8 cellular contexts compared by ENCODE assay signal in genomic region chr10:3887885-3888476, GRCh38.
DNase-seq lines count a peak whose midpoint lies in the region; ATAC-seq, FAIRE-seq and TF ChIP-seq lines count a peak whose summit lies in the region.

No MANE protein-coding gene starts in this region.

- POLR2A ChIA-PET in A549 (lab: Yijun Ruan, JAX): interaction anchor here (0.5 to 5.6 kb wide), 6 partner anchors 9 to 818 kb away, joined by 4 to 49 read pairs (median 6); partner anchors contain the start of gene KLF6

- DNase-seq in A549 (ENCODE audit: low read depth in 1 of 2, low spot score in 1 of 2) (peak; percentile 47 to 83), foreskin fibroblast (peak; percentile 79 to 86), retinal pigment epithelial cell (ENCODE audit: low read depth) (peak; percentile 96), NCI-H345 (lab: John Stamatoyannopoulos, UW) (no peak), DMS53 treated with DMSO at 0.1 percent for 48 hours (lab: John Stamatoyannopoulos, UW; ENCODE audit: unreplicated experiment) (no peak)
- DNase-seq in activated CD8-positive, alpha-beta memory T cell treated with anti-CD3 and anti-CD28 coated beads, Interleukin-2, amount 50 U/mL, for 4 hours: peak; percentile 57

- no peaks in the 10 kb centered on the region for H3K9me3 ChIP-seq in A549

- 8% methylated on average over 9 of the region's 9 CpGs for WGBS in A549 (ENCODE audit: missing lambda C conversion rate)

- H3K4me1 ChIP-seq in A549: peaks cover 59% of the 10 kb centered on the region

- H3K27ac ChIP-seq in A549: peak overlapping the region; percentile 95 to 96

- peak overlapping the region; percentile 78 for H3K4me2 ChIP-seq in A549

- TF ChIP-seq CTCF in A549 (IDR thresholded peaks at IDR 0.05) (no peak), foreskin fibroblast (IDR thresholded peaks at IDR 0.05; ENCODE audit: low read depth, low read length) (no peak), retinal pigment epithelial cell (conservative IDR thresholded peaks at IDR 0.05; ENCODE audit: low read depth, low read length) (no peak)

- CTCF ChIA-PET in A549 (lab: Yijun Ruan, JAX): interaction anchor here (0.8 to 2.5 kb wide), 5 partner anchors 8 to 879 kb away, joined by 3 to 7 read pairs (median 3); no protein-coding TSS in a partner anchor

- peak; percentile 51 for FAIRE-seq in A549 (lab: Jason Lieb, UNC)

- peak in 1 of 2 experiments; percentile 31; a peak in 2 of 5 replicates for TF ChIP-seq EP300 in A549 (IDR thresholded peaks at IDR 0.05)

- TF ChIP-seq POLR2A in A549 (IDR thresholded peaks at IDR 0.05; ENCODE audit: low read length): no peak

- H3K4me3 ChIP-seq in A549 (no peak overlapping the region; the same call in 2 of the 3 replicates), foreskin fibroblast (ENCODE audit: low read depth in 1 of 2, low read length in 2 of 2) (no peak overlapping the region), retinal pigment epithelial cell (ENCODE audit: low read length) (no peak overlapping the region)

- 0 out of 5 replicates have a peak, but pooled peaks of 1 of the 2 experiments have one; percentile 28 for TF ChIP-seq RAD21 in A549 (conservative IDR thresholded peaks at IDR 0.05 in 1 of 2, IDR thresholded peaks at IDR 0.05 in 1 of 2)

- ATAC-seq in A549: peak; percentile 51 to 77
- peak; percentile 85 for ATAC-seq in GM19351 (IDR thresholded peaks at IDR 0.05; ENCODE audit: unreplicated experiment)
- ATAC-seq in HG03575 (IDR thresholded peaks at IDR 0.05; ENCODE audit: extremely low read depth, insufficient number of reproducible peaks, low FRiP score, unreplicated experiment): peak; percentile 59

TF ChIP-seq in A549, 52 proteins besides CTCF, POLR2A, EP300 and RAD21 (continues in another document):
- TF ChIP-seq FOSB (CRISPR knock-in tag; IDR thresholded peaks at IDR 0.05) (no peak), USF2 (IDR thresholded peaks at IDR 0.05) (peak; percentile 48; the same call in 1 of the 2 replicates), KDM5A (IDR thresholded peaks at IDR 0.05) (no peak), RNF2 (IDR thresholded peaks at IDR 0.05; ENCODE audit: borderline replicate concordance, low read depth) (no peak), JUN (IDR thresholded peaks at IDR 0.05) (0 out of 5 replicates have a peak, but pooled peaks of 1 of the 2 experiments have one; percentile 39), CBX8 (IDR thresholded peaks at IDR 0.05) (no peak), PHF8 (IDR thresholded peaks at IDR 0.05; ENCODE audit: borderline replicate concordance, low read depth) (no peak), KDM1A (IDR thresholded peaks at IDR 0.05; ENCODE audit: low read depth) (no peak), ESRRA (IDR thresholded peaks at IDR 0.05; ENCODE audit: borderline replicate concordance, low read length) (no peak), POLR2AphosphoS2 (conservative IDR thresholded peaks at IDR 0.05; ENCODE audit: low read length) (no peak), SREBF2 (IDR thresholded peaks at IDR 0.05) (no peak), EHF (CRISPR knock-in tag; IDR thresholded peaks at IDR 0.05) (peak; percentile 68; the same call in 1 of the 2 replicates), BHLHE40 (IDR thresholded peaks at IDR 0.05; ENCODE audit: low read depth, low read length) (no peak), BCL3 (IDR thresholded peaks at IDR 0.05) (no peak), HOXA7 (CRISPR knock-in tag; IDR thresholded peaks at IDR 0.05) (no peak), SMC3 (IDR thresholded peaks at IDR 0.05) (no peak; the same call in 1 of the 3 replicates), HOXB5 (CRISPR knock-in tag; IDR thresholded peaks at IDR 0.05) (no peak), FOSL2 (IDR thresholded peaks at IDR 0.05) (no peak), FOSL2 (CRISPR knock-in tag; IDR thresholded peaks at IDR 0.05) (peak; percentile 74), RARB (CRISPR knock-in tag; IDR thresholded peaks at IDR 0.05) (0 out of 2 replicates have a peak, but pooled peaks have one; percentile 34), PBX3 (IDR thresholded peaks at IDR 0.05) (no peak), CBX2 (IDR thresholded peaks at IDR 0.05; ENCODE audit: borderline replicate concordance, low read depth) (no peak), MAZ (IDR thresholded peaks at IDR 0.05; ENCODE audit: borderline replicate concordance, low read depth, low read length) (no peak), ZC3H11A (IDR thresholded peaks at IDR 0.05) (no peak), HOXB13 (CRISPR knock-in tag; IDR thresholded peaks at IDR 0.05; ENCODE audit: low read depth) (no peak), HDAC2 (IDR thresholded peaks at IDR 0.05) (no peak), MAFK (IDR thresholded peaks at IDR 0.05; ENCODE audit: partially characterized antibody) (no peak), NPAS2 (CRISPR knock-in tag; IDR thresholded peaks at IDR 0.05; ENCODE audit: borderline replicate concordance) (no peak), MYC (IDR thresholded peaks at IDR 0.05; ENCODE audit: borderline replicate concordance, low read length) (no peak), NR3C1 (IDR thresholded peaks at IDR 0.05) (no peak; the same call in 2 of the 3 replicates), HMGXB4 (CRISPR knock-in tag; IDR thresholded peaks at IDR 0.05; ENCODE audit: borderline replicate concordance) (no peak), ATOH8 (CRISPR knock-in tag; IDR thresholded peaks at IDR 0.05; ENCODE audit: low read depth) (peak; percentile 18; the same call in 1 of the 2 replicates), MAX (IDR thresholded peaks at IDR 0.05) (peak; percentile 50), ZFP36 (IDR thresholded peaks at IDR 0.05; ENCODE audit: borderline replicate concordance, partially characterized antibody) (no peak)

Comparison
In these comparisons a context has a peak if more than half of its experiments do, and no peak if none do; other contexts are left out.
1. DNase-seq: peak in A549 (2 of 2), activated CD8-positive, alpha-beta memory T cell treated with anti-CD3 and anti-CD28 coated beads, Interleukin-2, amount 50 U/mL, for 4 hours (single experiment), foreskin fibroblast (2 of 2) and retinal pigment epithelial cell (single experiment); none in NCI-H345 (single experiment) and DMS53 treated with DMSO at 0.1 percent for 48 hours (single experiment).
2. Peak in every context shown above with its lines, with median percentiles within 50 percentile points of each other: ATAC-seq.